Comparison of ENCODE assay signal across 8 cellular contexts in genomic region chr3:52245322-52246263, GRCh38. TPM values are rescaled to one million over a fixed set of nuclear protein-coding genes. Genes with fewer than 3 reads are reported as not detected.
DNase-seq lines count a peak whose midpoint lies in the region; ATAC-seq and TF ChIP-seq lines count a peak whose summit lies in the region.

Gene PPM1M (plus strand): TSS chr3:52245759. CDS start chr3:52245825, 66 bp downstream.

- intact Hi-C loops in adrenal gland (cut with DNase I) (no loop called here), left cardiac atrium (cut with DNase I) (no loop called here), psoas muscle (cut with DNase I) (no loop called here)

- H3K4me1 ChIP-seq in SJSA1 (replicated peaks) (peaks cover 26% of the 10 kb centered on the region), adrenal gland (replicated peaks in 1 of 2) (peaks cover 6 to 11% of the 10 kb centered on the region in 2 donors), psoas muscle (peaks cover 16% of the 10 kb centered on the region)

- H3K27ac ChIP-seq in SJSA1 (peak within 1 kb of the TSS; percentile 21; the same call in 1 of the 2 replicates), adrenal gland (peak within 1 kb of the TSS; percentile 33 to 86 (median 73)), psoas muscle (peak within 1 kb of the TSS; percentile 61)

- ATAC-seq in GM19455 (IDR thresholded peaks at IDR 0.05; ENCODE audit: unreplicated experiment) (peak; percentile 36), left cardiac atrium (peak; percentile 51 to 72), psoas muscle (peak; percentile 20 to 44 (median 32)), HG03196 (IDR thresholded peaks at IDR 0.05; ENCODE audit: unreplicated experiment) (no peak)

- TF ChIP-seq CTCF in adrenal gland (IDR thresholded peaks at IDR 0.05) (no peak), psoas muscle (IDR thresholded peaks at IDR 0.05) (no peak)

- TF ChIP-seq POLR2A in adrenal gland (IDR thresholded peaks at IDR 0.05): no peak

- no peaks in the 10 kb centered on the region for H3K9me3 ChIP-seq in SJSA1 (replicated peaks)
- no peaks in the 10 kb centered on the region for H3K9me3 ChIP-seq in adrenal gland (replicated peaks in 1 of 3)
- H3K9me3 ChIP-seq in psoas muscle: no peaks in the 10 kb centered on the region

- peaks cover 29% of the 10 kb centered on the region for H3K36me3 ChIP-seq in SJSA1
- H3K36me3 ChIP-seq in adrenal gland (replicated peaks in 1 of 2): peaks cover 0 to 12% of the 10 kb centered on the region in 2 donors
- H3K36me3 ChIP-seq in psoas muscle (ENCODE audit: insufficient read depth in 1 of 2, low read depth in 1 of 2): peaks cover 0 to 26% of the 10 kb centered on the region in 2 donors

- DNase-seq in AG08396 (ENCODE audit: low spot score): peak; percentile 88
- peak; percentile 44 to 64 for DNase-seq in SJSA1 (ENCODE audit: low read depth in 1 of 2, low spot score in 2 of 2)
- peak in 4 of 7 donors; percentile 31 to 64 (median 48) for DNase-seq in adrenal gland
- peak; percentile 62 for DNase-seq in left cardiac atrium
- DNase-seq in psoas muscle: peak; percentile 55 to 74
- DNase-seq in DMS153 treated with DMSO at 0.1 percent for 48 hours (lab: John Stamatoyannopoulos, UW; ENCODE audit: unreplicated experiment): no peak

- H3K27me3 ChIP-seq in SJSA1 (replicated peaks) (no peaks in the 10 kb centered on the region), adrenal gland (no peaks in the 10 kb centered on the region), psoas muscle (ENCODE audit: insufficient read depth in 3 of 3, low read length in 2 of 3) (no peaks in the 10 kb centered on the region)

- 1 to 10% (median 3%) methylated on average over 13 to 97 of the region's 98 CpGs for WGBS in adrenal gland, 4 donors
- 1 to 3% (median 2%) methylated on average over 68 to 98 of the region's 98 CpGs for WGBS in psoas muscle, 3 donors

- peak within 1 kb of the TSS; percentile 53 for H3K4me3 ChIP-seq in SJSA1
- peak within 1 kb of the TSS in 3 of 4 donors; percentile 6 to 42 (median 27) for H3K4me3 ChIP-seq in adrenal gland
- peak within 1 kb of the TSS; percentile 70 for H3K4me3 ChIP-seq in psoas muscle

RNA-seq across cellular contexts. Expression of gene PPM1M, which starts in this region (rescaled TPM):
- 5.5 and 7.7 TPM in 2 replicates for total RNA-seq in SJSA1 (2014; rRNA removed; shearing (Covaris generic))
- 10 to 100 TPM; 10.5 to 28.0 (median 22.1) TPM for total RNA-seq in adrenal gland
- 10 to 100 TPM in 2 of 3 donors, 1 to 10 TPM in 1; 9.1 to 29.8 (median 23.1) TPM for polyA plus RNA-seq in adrenal gland
- total RNA-seq in left cardiac atrium: 10 to 100 TPM; 11.8 to 17.4 TPM
- 1 to 10 TPM; 2.1 to 7.5 (median 3.9) TPM for total RNA-seq in psoas muscle
- polyA plus RNA-seq in psoas muscle: 1 to 10 TPM; 2.5 to 3.3 (median 2.6) TPM

Comparison
In these comparisons a context has a peak if more than half of its experiments do, and no peak if none do; other contexts are left out.
1. H3K27ac ChIP-seq: peak in every context shown above with its lines; median percentile 73 in adrenal gland; 61 in psoas muscle; 21 in SJSA1.